In the genomic region with DNA sequence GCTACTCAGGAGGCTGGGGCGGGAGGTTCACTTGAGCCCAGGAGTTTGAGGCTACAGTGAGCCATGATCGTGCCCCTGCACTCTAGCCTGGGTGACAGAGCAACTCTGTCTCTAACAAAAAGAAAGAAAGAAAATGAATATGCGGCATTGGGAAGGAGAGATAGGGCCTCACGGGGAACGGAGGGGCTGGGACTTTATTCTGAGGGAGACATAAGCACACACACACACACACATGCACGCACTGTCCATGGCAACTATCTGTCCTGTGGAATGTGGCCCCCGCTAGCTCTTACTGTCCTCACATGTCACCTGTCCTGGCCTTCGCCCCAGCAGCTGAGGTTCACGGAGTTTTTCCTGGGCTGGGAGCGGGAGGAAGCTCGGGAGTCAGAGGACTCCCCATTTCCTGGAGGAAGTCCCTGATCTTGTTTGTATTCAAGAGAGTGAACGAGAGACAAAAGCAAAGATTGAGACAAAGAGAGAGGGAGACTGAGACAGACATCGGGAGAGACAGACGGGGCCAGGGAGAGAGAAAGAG, we compare ENCODE assay signal across 1 cellular context.
TF ChIP-seq lines count a peak whose summit lies in the region.

No MANE protein-coding gene starts in this region.

TF ChIP-seq in HepG2, 621 proteins besides CTCF, POLR2A, EP300 and RAD21 (continues in another document):
- TF ChIP-seq SMYD3 (CRISPR knock-in tag; IDR thresholded peaks at IDR 0.05) (peak; percentile 53; the same call in 1 of the 2 replicates), MAZ (IDR thresholded peaks at IDR 0.05; ENCODE audit: borderline replicate concordance, low read depth, low read length) (peak; percentile 90), MAZ (CRISPR knock-in tag; IDR thresholded peaks at IDR 0.05; ENCODE audit: low read depth) (peak; percentile 65), BHLHE40 (IDR thresholded peaks at IDR 0.05; ENCODE audit: low read length) (0 out of 2 replicates have a peak, but pooled peaks have one; percentile 29), ZFP62 (CRISPR knock-in tag; IDR thresholded peaks at IDR 0.05) (no peak), SAP130 (CRISPR knock-in tag; IDR thresholded peaks at IDR 0.05; ENCODE audit: low read depth) (peak; percentile 86), FOXP1 (IDR thresholded peaks at IDR 0.05) (no peak), FOXP1 (CRISPR knock-in tag; IDR thresholded peaks at IDR 0.05) (peak; percentile 20; the same call in 1 of the 2 replicates), ZFY (CRISPR knock-in tag; IDR thresholded peaks at IDR 0.05) (no peak), THAP11 (CRISPR knock-in tag; IDR thresholded peaks at IDR 0.05) (peak; percentile 8; the same call in 1 of the 2 replicates), SNAPC2 (CRISPR knock-in tag; IDR thresholded peaks at IDR 0.05) (peak; percentile 52; the same call in 1 of the 2 replicates), ARNTL (CRISPR knock-in tag; IDR thresholded peaks at IDR 0.05) (peak; percentile 51; the same call in 1 of the 2 replicates), ZNF44 (CRISPR knock-in tag; IDR thresholded peaks at IDR 0.05) (0 out of 2 replicates have a peak, but pooled peaks have one; percentile 39), ZNF337 (CRISPR knock-in tag; IDR thresholded peaks at IDR 0.05; ENCODE audit: borderline replicate concordance, low read depth) (peak; percentile 43; the same call in 1 of the 2 replicates), ZMYM3 (CRISPR knock-in tag; IDR thresholded peaks at IDR 0.05) (peak; percentile 70), ELF3 (CRISPR knock-in tag; IDR thresholded peaks at IDR 0.05) (no peak; the same call in none of the 2 replicates), ZNF724P (CRISPR knock-in tag; IDR thresholded peaks at IDR 0.05; ENCODE audit: borderline replicate concordance) (peak; percentile 57; the same call in 1 of the 2 replicates), FOXA1 (IDR thresholded peaks at IDR 0.05) (no peak), FOXA1 (CRISPR knock-in tag; IDR thresholded peaks at IDR 0.05) (no peak), TEAD3 (CRISPR knock-in tag; optimal IDR thresholded peaks at IDR 0.05; ENCODE audit: borderline replicate concordance) (peak; percentile 97), ETV6 (CRISPR knock-in tag; conservative IDR thresholded peaks at IDR 0.05) (peak; percentile 54; the same call in 1 of the 2 replicates), TARDBP (CRISPR knock-in tag; IDR thresholded peaks at IDR 0.05) (peak; percentile 50; the same call in 1 of the 2 replicates), HDAC2 (CRISPR knock-in tag; IDR thresholded peaks at IDR 0.05) (peak; percentile 74), LCORL (IDR thresholded peaks at IDR 0.05) (no peak), LCORL (CRISPR knock-in tag; IDR thresholded peaks at IDR 0.05) (0 out of 2 replicates have a peak, but pooled peaks have one; percentile 42), RCOR2 (CRISPR knock-in tag; IDR thresholded peaks at IDR 0.05) (no peak), ZNF878 (CRISPR knock-in tag; IDR thresholded peaks at IDR 0.05) (0 out of 2 replicates have a peak, but pooled peaks have one; percentile 30), FOXA3 (CRISPR knock-in tag; IDR thresholded peaks at IDR 0.05) (0 out of 2 replicates have a peak, but pooled peaks have one; percentile 16), ZNF781 (CRISPR knock-in tag; IDR thresholded peaks at IDR 0.05; ENCODE audit: borderline replicate concordance, not compliant biosample characterization) (peak; percentile 48), GATAD1 (CRISPR knock-in tag; IDR thresholded peaks at IDR 0.05) (peak; percentile 24; the same call in 1 of the 2 replicates), MED1 (CRISPR knock-in tag; IDR thresholded peaks at IDR 0.05) (peak; percentile 51), ZFP90 (CRISPR knock-in tag; IDR thresholded peaks at IDR 0.05; ENCODE audit: borderline replicate concordance) (0 out of 2 replicates have a peak, but pooled peaks have one; percentile 56), ZSCAN21 (CRISPR knock-in tag; IDR thresholded peaks at IDR 0.05; ENCODE audit: borderline replicate concordance) (peak; percentile 71; the same call in 1 of the 2 replicates), ZNF598 (CRISPR knock-in tag; IDR thresholded peaks at IDR 0.05; ENCODE audit: borderline replicate concordance) (no peak), ZFYVE20 (CRISPR knock-in tag; IDR thresholded peaks at IDR 0.05; ENCODE audit: borderline replicate concordance, low read depth) (no peak), FIP1L1 (IDR thresholded peaks at IDR 0.05; ENCODE audit: borderline replicate concordance, insufficient read depth, low read depth, low read length) (no peak), ZSCAN12 (CRISPR knock-in tag; IDR thresholded peaks at IDR 0.05) (no peak), ZNF296 (CRISPR knock-in tag; conservative IDR thresholded peaks at IDR 0.05) (no peak), SETDB1 (CRISPR knock-in tag; IDR thresholded peaks at IDR 0.05; ENCODE audit: borderline replicate concordance) (no peak), KDM3A (CRISPR knock-in tag; IDR thresholded peaks at IDR 0.05; ENCODE audit: low read depth) (0 out of 2 replicates have a peak, but pooled peaks have one; percentile 52), PCBP1 (IDR thresholded peaks at IDR 0.05; ENCODE audit: borderline replicate concordance, low read depth, low read length) (no peak), BRD4 (CRISPR knock-in tag; IDR thresholded peaks at IDR 0.05) (no peak; the same call in 1 of the 2 replicates), GATA4 (IDR thresholded peaks at IDR 0.05; ENCODE audit: borderline replicate concordance, low read depth) (no peak), ZNF432 (CRISPR knock-in tag; IDR thresholded peaks at IDR 0.05; ENCODE audit: borderline replicate concordance) (no peak)
- TF ChIP-seq, protein P1, sequence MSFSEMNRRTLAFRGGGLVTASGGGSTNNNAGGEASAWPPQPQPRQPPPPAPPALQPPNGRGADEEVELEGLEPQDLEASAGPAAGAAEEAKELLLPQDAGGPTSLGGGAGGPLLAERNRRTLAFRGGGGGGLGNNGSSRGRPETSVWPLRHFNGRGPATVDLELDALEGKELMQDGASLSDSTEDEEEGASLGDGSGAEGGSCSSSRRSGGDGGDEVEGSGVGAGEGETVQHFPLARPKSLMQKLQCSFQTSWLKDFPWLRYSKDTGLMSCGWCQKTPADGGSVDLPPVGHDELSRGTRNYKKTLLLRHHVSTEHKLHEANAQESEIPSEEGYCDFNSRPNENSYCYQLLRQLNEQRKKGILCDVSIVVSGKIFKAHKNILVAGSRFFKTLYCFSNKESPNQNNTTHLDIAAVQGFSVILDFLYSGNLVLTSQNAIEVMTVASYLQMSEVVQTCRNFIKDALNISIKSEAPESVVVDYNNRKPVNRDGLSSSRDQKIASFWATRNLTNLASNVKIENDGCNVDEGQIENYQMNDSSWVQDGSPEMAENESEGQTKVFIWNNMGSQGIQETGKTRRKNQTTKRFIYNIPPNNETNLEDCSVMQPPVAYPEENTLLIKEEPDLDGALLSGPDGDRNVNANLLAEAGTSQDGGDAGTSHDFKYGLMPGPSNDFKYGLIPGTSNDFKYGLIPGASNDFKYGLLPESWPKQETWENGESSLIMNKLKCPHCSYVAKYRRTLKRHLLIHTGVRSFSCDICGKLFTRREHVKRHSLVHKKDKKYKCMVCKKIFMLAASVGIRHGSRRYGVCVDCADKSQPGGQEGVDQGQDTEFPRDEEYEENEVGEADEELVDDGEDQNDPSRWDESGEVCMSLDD (CRISPR knock-in tag; IDR thresholded peaks at IDR 0.05; ENCODE audit: borderline replicate concordance), result no peak
- TF ChIP-seq, protein P2, sequence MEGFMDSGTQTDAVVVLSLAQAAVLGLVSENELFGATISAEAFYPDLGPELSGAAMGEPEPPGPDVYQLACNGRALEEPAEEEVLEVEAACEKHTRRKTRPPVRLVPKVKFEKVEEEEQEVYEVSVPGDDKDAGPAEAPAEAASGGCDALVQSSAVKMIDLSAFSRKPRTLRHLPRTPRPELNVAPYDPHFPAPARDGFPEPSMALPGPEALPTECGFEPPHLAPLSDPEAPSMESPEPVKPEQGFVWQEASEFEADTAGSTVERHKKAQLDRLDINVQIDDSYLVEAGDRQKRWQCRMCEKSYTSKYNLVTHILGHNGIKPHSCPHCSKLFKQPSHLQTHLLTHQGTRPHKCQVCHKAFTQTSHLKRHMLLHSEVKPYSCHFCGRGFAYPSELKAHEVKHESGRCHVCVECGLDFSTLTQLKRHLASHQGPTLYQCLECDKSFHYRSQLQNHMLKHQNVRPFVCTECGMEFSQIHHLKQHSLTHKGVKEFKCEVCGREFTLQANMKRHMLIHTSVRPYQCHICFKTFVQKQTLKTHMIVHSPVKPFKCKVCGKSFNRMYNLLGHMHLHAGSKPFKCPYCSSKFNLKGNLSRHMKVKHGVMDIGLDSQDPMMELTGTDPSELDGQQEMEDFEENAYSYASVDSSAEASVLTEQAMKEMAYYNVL (CRISPR knock-in tag; IDR thresholded peaks at IDR 0.05; ENCODE audit: borderline replicate concordance), result peak; percentile 85
- TF ChIP-seq, protein P3, sequence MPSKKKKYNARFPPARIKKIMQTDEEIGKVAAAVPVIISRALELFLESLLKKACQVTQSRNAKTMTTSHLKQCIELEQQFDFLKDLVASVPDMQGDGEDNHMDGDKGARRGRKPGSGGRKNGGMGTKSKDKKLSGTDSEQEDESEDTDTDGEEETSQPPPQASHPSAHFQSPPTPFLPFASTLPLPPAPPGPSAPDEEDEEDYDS (CRISPR knock-in tag; IDR thresholded peaks at IDR 0.05), result no peak
- TF ChIP-seq, protein P4, sequence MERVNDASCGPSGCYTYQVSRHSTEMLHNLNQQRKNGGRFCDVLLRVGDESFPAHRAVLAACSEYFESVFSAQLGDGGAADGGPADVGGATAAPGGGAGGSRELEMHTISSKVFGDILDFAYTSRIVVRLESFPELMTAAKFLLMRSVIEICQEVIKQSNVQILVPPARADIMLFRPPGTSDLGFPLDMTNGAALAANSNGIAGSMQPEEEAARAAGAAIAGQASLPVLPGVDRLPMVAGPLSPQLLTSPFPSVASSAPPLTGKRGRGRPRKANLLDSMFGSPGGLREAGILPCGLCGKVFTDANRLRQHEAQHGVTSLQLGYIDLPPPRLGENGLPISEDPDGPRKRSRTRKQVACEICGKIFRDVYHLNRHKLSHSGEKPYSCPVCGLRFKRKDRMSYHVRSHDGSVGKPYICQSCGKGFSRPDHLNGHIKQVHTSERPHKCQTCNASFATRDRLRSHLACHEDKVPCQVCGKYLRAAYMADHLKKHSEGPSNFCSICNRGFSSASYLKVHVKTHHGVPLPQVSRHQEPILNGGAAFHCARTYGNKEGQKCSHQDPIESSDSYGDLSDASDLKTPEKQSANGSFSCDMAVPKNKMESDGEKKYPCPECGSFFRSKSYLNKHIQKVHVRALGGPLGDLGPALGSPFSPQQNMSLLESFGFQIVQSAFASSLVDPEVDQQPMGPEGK (CRISPR knock-in tag; IDR thresholded peaks at IDR 0.05), result peak; percentile 92
- TF ChIP-seq, protein P5, sequence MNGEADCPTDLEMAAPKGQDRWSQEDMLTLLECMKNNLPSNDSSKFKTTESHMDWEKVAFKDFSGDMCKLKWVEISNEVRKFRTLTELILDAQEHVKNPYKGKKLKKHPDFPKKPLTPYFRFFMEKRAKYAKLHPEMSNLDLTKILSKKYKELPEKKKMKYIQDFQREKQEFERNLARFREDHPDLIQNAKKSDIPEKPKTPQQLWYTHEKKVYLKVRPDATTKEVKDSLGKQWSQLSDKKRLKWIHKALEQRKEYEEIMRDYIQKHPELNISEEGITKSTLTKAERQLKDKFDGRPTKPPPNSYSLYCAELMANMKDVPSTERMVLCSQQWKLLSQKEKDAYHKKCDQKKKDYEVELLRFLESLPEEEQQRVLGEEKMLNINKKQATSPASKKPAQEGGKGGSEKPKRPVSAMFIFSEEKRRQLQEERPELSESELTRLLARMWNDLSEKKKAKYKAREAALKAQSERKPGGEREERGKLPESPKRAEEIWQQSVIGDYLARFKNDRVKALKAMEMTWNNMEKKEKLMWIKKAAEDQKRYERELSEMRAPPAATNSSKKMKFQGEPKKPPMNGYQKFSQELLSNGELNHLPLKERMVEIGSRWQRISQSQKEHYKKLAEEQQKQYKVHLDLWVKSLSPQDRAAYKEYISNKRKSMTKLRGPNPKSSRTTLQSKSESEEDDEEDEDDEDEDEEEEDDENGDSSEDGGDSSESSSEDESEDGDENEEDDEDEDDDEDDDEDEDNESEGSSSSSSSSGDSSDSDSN (CRISPR knock-in tag; IDR thresholded peaks at IDR 0.05), result 0 out of 2 replicates have a peak, but pooled peaks have one; percentile 23
- TF ChIP-seq, protein P6, sequence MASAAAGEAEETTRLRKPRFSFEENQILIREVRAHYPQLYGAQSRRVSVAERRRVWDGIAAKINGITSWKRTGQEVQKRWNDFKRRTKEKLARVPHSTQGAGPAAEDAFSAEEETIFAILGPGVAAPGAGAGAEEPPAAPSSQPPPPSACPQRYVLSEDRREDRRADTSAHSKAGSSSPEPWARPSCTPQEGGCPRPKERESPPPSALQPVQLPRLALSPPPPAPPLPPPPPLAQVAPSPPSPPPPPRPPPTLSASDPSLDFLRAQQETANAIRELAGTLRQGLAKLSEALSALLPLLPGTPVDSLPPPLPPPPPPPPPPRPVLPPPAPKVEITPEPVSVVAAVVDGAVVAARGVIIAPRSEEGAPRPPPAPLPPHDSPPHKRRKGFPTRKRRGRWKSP (CRISPR knock-in tag; IDR thresholded peaks at IDR 0.05), result no peak
- TF ChIP-seq, protein P7, sequence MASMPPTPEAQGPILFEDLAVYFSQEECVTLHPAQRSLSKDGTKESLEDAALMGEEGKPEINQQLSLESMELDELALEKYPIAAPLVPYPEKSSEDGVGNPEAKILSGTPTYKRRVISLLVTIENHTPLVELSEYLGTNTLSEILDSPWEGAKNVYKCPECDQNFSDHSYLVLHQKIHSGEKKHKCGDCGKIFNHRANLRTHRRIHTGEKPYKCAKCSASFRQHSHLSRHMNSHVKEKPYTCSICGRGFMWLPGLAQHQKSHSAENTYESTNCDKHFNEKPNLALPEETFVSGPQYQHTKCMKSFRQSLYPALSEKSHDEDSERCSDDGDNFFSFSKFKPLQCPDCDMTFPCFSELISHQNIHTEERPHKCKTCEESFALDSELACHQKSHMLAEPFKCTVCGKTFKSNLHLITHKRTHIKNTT (CRISPR knock-in tag; IDR thresholded peaks at IDR 0.05), result no peak
- TF ChIP-seq, protein P8, sequence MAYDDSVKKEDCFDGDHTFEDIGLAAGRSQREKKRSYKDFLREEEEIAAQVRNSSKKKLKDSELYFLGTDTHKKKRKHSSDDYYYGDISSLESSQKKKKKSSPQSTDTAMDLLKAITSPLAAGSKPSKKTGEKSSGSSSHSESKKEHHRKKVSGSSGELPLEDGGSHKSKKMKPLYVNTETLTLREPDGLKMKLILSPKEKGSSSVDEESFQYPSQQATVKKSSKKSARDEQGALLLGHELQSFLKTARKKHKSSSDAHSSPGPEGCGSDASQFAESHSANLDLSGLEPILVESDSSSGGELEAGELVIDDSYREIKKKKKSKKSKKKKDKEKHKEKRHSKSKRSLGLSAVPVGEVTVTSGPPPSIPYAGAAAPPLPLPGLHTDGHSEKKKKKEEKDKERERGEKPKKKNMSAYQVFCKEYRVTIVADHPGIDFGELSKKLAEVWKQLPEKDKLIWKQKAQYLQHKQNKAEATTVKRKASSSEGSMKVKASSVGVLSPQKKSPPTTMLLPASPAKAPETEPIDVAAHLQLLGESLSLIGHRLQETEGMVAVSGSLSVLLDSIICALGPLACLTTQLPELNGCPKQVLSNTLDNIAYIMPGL (CRISPR knock-in tag; IDR thresholded peaks at IDR 0.05; ENCODE audit: borderline replicate concordance in 1 of 2, low read depth in 1 of 2), result peak in 1 of 2 experiments; percentile 67; a peak in 2 of 4 replicates
